ENCODE assay signal across 9 cellular contexts in genomic region chr2:50491541-50492114, GRCh38.
DNase-seq lines count a peak whose midpoint lies in the region; ATAC-seq and TF ChIP-seq lines count a peak whose summit lies in the region.
"Had no signal": no experiment of that assay in that cellular context is flagged by ENCODE, and none has a peak within 500 bp of the region (broad histone marks: within the 10 kb centered on the region; RNA-seq: fewer than 3 reads in every experiment).

No MANE protein-coding gene starts in this region.

- H3K9ac ChIP-seq in smooth muscle cell (ENCODE audit: low read depth) = no peak overlapping the region

- H4K20me1 ChIP-seq in smooth muscle cell (ENCODE audit: low read depth) = no peaks in the 10 kb centered on the region

- H3K4me1 Mint-ChIP-seq in CD14-positive monocyte = no peaks in the 10 kb centered on the region

- no peaks in the 10 kb centered on the region for H3K36me3 Mint-ChIP-seq in CD14-positive monocyte

- no peak for TF ChIP-seq POLR2A in ovary (IDR thresholded peaks at IDR 0.05)

- H3K9me3 ChIP-seq in right atrium auricular region (no peaks in the 10 kb centered on the region), smooth muscle cell (replicated peaks; ENCODE audit: low read depth) (no peaks in the 10 kb centered on the region), ovary (no peaks in the 10 kb centered on the region)

- DNase-seq in CD14-positive monocyte (ENCODE audit: low spot score) (no peak), NCI-H1417 treated with DMSO at 0.1 percent for 48 hours (lab: John Stamatoyannopoulos, UW) (peak; percentile 18), right atrium auricular region (ENCODE audit: low spot score) (no peak), smooth muscle cell (lab: John Stamatoyannopoulos, UW; ENCODE audit: unreplicated experiment) (no peak), ovary (no peak)
- peak; percentile 1 to 5 for DNase-seq in activated CD4-positive, alpha-beta T cell treated with anti-CD3 and anti-CD28 coated beads, Interleukin-2, amount 50 U/mL, for 48 hours

- TF ChIP-seq CTCF in CD14-positive monocyte (IDR thresholded peaks at IDR 0.05) (peak; percentile 47), right atrium auricular region (IDR thresholded peaks at IDR 0.05) (peak; percentile 52 to 68), smooth muscle cell (IDR thresholded peaks at IDR 0.05; ENCODE audit: borderline replicate concordance, insufficient read depth, poor library complexity, severe bottlenecking) (peak; percentile 61), ovary (IDR thresholded peaks at IDR 0.05) (no peak)

- peaks cover 0 to 2% (median 0%) of the 10 kb centered on the region in 7 donors for H3K9me3 Mint-ChIP-seq in CD14-positive monocyte

- TF ChIP-seq EP300 in ovary (IDR thresholded peaks at IDR 0.05) = no peak

- H3K4me3 ChIP-seq in right atrium auricular region = no peak overlapping the region
- no peak overlapping the region for H3K4me3 ChIP-seq in smooth muscle cell
- H3K4me3 ChIP-seq in ovary = no peak overlapping the region

- ATAC-seq in GM18502 (IDR thresholded peaks at IDR 0.05; ENCODE audit: poor library complexity, unreplicated experiment) = peak; percentile 78
- ATAC-seq in HG02798 (IDR thresholded peaks at IDR 0.05; ENCODE audit: poor library complexity, unreplicated experiment) = peak; percentile 67

- no peak overlapping the region for H3K4me2 ChIP-seq in smooth muscle cell

- H3K36me3 ChIP-seq in right atrium auricular region = no peaks in the 10 kb centered on the region
- H3K36me3 ChIP-seq in smooth muscle cell (ENCODE audit: low read depth) = no peaks in the 10 kb centered on the region
- H3K36me3 ChIP-seq in ovary = no peaks in the 10 kb centered on the region

- H3K4me1 ChIP-seq in right atrium auricular region (peaks cover 0 to 12% of the 10 kb centered on the region in 2 donors), smooth muscle cell (ENCODE audit: low read depth) (no peaks in the 10 kb centered on the region), ovary (ENCODE audit: insufficient read depth) (peaks cover 2% of the 10 kb centered on the region)

- H3K27me3 ChIP-seq in right atrium auricular region (no peaks in the 10 kb centered on the region), smooth muscle cell (ENCODE audit: low read depth) (no peaks in the 10 kb centered on the region), ovary (no peaks in the 10 kb centered on the region)

- H3K27ac Mint-ChIP-seq in CD14-positive monocyte = no peak overlapping the region

- intact Hi-C loops in CD14-positive monocyte (cut with micrococcal nuclease) = loop anchor here in 1 of 2 donors (5.0 kb wide), 1 partner anchor 1544 kb away; no protein-coding TSS in a partner anchor
- intact Hi-C loops in ovary (cut with DNase I) = no loop called here

- H3K27me3 Mint-ChIP-seq in CD14-positive monocyte (ENCODE audit: low read depth in 3 of 3) = peaks cover 0 to 5% (median 0%) of the 10 kb centered on the region in 3 donors

- H2AFZ ChIP-seq in smooth muscle cell (ENCODE audit: low read depth) = no peak overlapping the region

- no peaks in the 10 kb centered on the region for H3F3A ChIP-seq in smooth muscle cell (ENCODE audit: low read depth)

- WGBS in smooth muscle cell (ENCODE audit: low lambda C conversion rate) = 93% methylated on average over 1 of the region's 1 CpG
- 3 to 30% (median 9%) methylated on average over 1 of the region's 1 CpG for WGBS in ovary, 3 donors

- no peaks in the 10 kb centered on the region for H3K79me2 ChIP-seq in smooth muscle cell (ENCODE audit: low read depth)

- no peak overlapping the region for H3K4me3 Mint-ChIP-seq in CD14-positive monocyte

- H3K27ac ChIP-seq in right atrium auricular region = no peak overlapping the region
- no peak overlapping the region for H3K27ac ChIP-seq in smooth muscle cell (ENCODE audit: low read depth)
- no peak overlapping the region for H3K27ac ChIP-seq in ovary
- H3K27ac ChIP-seq: skin epidermis had no signal

Comparison
In these comparisons a context has a peak if more than half of its experiments do, and no peak if none do; other contexts are left out.
1. DNase-seq: peak in NCI-H1417 treated with DMSO at 0.1 percent for 48 hours (single experiment) and activated CD4-positive, alpha-beta T cell treated with anti-CD3 and anti-CD28 coated beads, Interleukin-2, amount 50 U/mL, for 48 hours (2 of 2); none in CD14-positive monocyte (single experiment), right atrium auricular region (single experiment), smooth muscle cell (single experiment) and ovary (0 of 5).
2. CTCF ChIP-seq: peak in CD14-positive monocyte (single experiment), right atrium auricular region (2 of 2) and smooth muscle cell (single experiment); none in ovary (0 of 3).